18 cellular contexts compared by ENCODE assay signal in the genomic region with DNA sequence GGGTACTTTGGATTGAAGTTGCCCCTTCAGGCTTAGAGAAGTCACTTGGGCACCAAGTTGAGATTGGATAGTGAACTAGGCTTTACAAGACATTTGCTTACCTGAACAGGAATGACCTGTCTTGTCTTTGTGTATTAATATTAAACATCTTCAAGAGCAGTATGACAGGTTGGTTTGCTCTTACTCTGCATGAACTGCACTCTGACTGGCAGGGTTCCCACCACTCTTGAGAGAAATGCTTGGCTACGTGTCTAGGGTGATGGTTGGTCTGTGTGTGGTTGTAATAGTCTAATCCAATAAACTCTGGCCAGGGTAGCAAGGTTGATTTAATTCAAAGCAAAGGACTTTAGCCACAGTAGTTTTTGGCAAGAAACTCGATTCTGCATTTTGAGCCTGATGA. TPM values are rescaled to one million over a fixed set of nuclear protein-coding genes. Genes with fewer than 3 reads are reported as not detected.
DNase-seq lines count a peak whose midpoint lies in the region; ATAC-seq and TF ChIP-seq lines count a peak whose summit lies in the region.
"Had no signal": no experiment of that assay in that cellular context is flagged by ENCODE, and none has a peak within 500 bp of the region (broad histone marks: within the 10 kb centered on the region; RNA-seq: fewer than 3 reads in every experiment).

No MANE protein-coding gene starts in this region.

- TF ChIP-seq POLR2A in ovary (IDR thresholded peaks at IDR 0.05), result no peak

- H3K36me3 ChIP-seq in ovary (no peaks in the 10 kb centered on the region), ascending aorta (no peaks in the 10 kb centered on the region)
- H3K36me3 ChIP-seq: WERI-Rb-1 had no signal

- peak; percentile 68 for DNase-seq in SIG-M5 treated with dmso at 0.1 percent for 504 hours (lab: John Stamatoyannopoulos, UW; ENCODE audit: unreplicated experiment)
- no peak for DNase-seq in SIG-M5 (lab: John Stamatoyannopoulos, UW)
- peak; percentile 37 for DNase-seq in NCI-H774 (lab: John Stamatoyannopoulos, UW)
- DNase-seq in epithelial cell of prostate (ENCODE audit: low read depth, low spot score), result peak; percentile 40
- DNase-seq in DMS153 (lab: John Stamatoyannopoulos, UW), result no peak
- no peak for DNase-seq in ovary
- DNase-seq in ascending aorta (ENCODE audit: low spot score in 2 of 2), result no peak
- DNase-seq: amniotic stem cell; Caco-2; hippocampal formation; KBM-7; stimulated activated CD4-positive, alpha-beta T cell treated with anti-CD3 and anti-CD28 coated beads, Interleukin-2, amount 100 ng/mL, for 24 hours; testis; WERI-Rb-1 had no signal

- no peak for TF ChIP-seq CTCF in ovary (IDR thresholded peaks at IDR 0.05)
- no peak for TF ChIP-seq CTCF in ascending aorta (IDR thresholded peaks at IDR 0.05)

- no peak for ATAC-seq in HG03159 (IDR thresholded peaks at IDR 0.05; ENCODE audit: unreplicated experiment)

- 73 to 81% (median 76%) methylated on average over 2 of the region's 2 CpGs for WGBS in ovary, 3 donors

- intact Hi-C loops in ovary (cut with DNase I), result no loop called here
- intact Hi-C loops in ascending aorta (cut with DNase I), result no loop called here

- H3K4me3 ChIP-seq in ovary (no peak overlapping the region), ascending aorta (no peak overlapping the region)
- H3K4me3 ChIP-seq: coronary artery, SK-N-MC, testis had no signal

- H3K4me1 ChIP-seq in ovary (ENCODE audit: insufficient read depth), result peaks cover 3% of the 10 kb centered on the region
- peaks cover 0 to 6% of the 10 kb centered on the region in 2 donors for H3K4me1 ChIP-seq in ascending aorta
- H3K4me1 ChIP-seq: testis had no signal

- H3K27ac ChIP-seq in epithelial cell of prostate, result peak overlapping the region; percentile 13
- no peak overlapping the region for H3K27ac ChIP-seq in ovary
- H3K27ac ChIP-seq in ascending aorta, result no peak overlapping the region
- H3K27ac ChIP-seq: coronary artery, HL-60, testis, WERI-Rb-1 had no signal

- H3K9me3 ChIP-seq in ovary (no peaks in the 10 kb centered on the region), ascending aorta (no peaks in the 10 kb centered on the region)
- H3K9me3 ChIP-seq: Caco-2, testis had no signal

- no peak for TF ChIP-seq EP300 in ovary (IDR thresholded peaks at IDR 0.05)

- H3K27me3 ChIP-seq in ovary (no peaks in the 10 kb centered on the region), ascending aorta (no peaks in the 10 kb centered on the region)
- H3K27me3 ChIP-seq: testis had no signal

RNA-seq across cellular contexts. Expression of a gene that starts 20.1 kb away (rescaled TPM):
- total RNA-seq in ovary (10 to 100 TPM in 3 of 7 donors, 1 to 10 TPM in 4; 1.5 to 26.9 (median 8.8) TPM), ascending aorta (3.2 TPM)
- 1 to 10 TPM; 1.4 to 1.9 TPM for polyA plus RNA-seq in ovary

Comparison
In these comparisons a context has a peak if more than half of its experiments do, and no peak if none do; other contexts are left out.
1. DNase-seq: peak in SIG-M5 treated with dmso at 0.1 percent for 504 hours (single experiment), NCI-H774 (single experiment) and epithelial cell of prostate (single experiment); none in SIG-M5 (single experiment), DMS153 (single experiment), ovary (0 of 5) and ascending aorta (0 of 2).